ENCODE assay signal across 1 cellular context in genomic region chr11:33377852-33378385, GRCh38.
TF ChIP-seq lines count a peak whose summit lies in the region.

No MANE protein-coding gene starts in this region.

TF ChIP-seq in SK-N-SH, 30 proteins besides CTCF, POLR2A, EP300 and RAD21:
- peak; percentile 35; the same call in 1 of the 2 replicates for TF ChIP-seq JUND (IDR thresholded peaks at IDR 0.05)
- TF ChIP-seq MXI1 (IDR thresholded peaks at IDR 0.05; ENCODE audit: low read depth, low read length) = no peak
- 0 out of 2 replicates have a peak, but pooled peaks have one; percentile 16 for TF ChIP-seq MAX (IDR thresholded peaks at IDR 0.05; ENCODE audit: low read depth)
- TF ChIP-seq RFX5 (IDR thresholded peaks at IDR 0.05; ENCODE audit: low read length) = no peak
- TF ChIP-seq ELF1 (IDR thresholded peaks at IDR 0.05) = no peak
- TF ChIP-seq POLR2AphosphoS5 (IDR thresholded peaks at IDR 0.05; ENCODE audit: low read depth, low read length) = peak; percentile 34; the same call in 1 of the 2 replicates
- TF ChIP-seq PBX3 (IDR thresholded peaks at IDR 0.05) = peak; percentile 28; the same call in 1 of the 2 replicates
- no peak for TF ChIP-seq GABPA (IDR thresholded peaks at IDR 0.05; ENCODE audit: low read depth)
- TF ChIP-seq IRF3 (IDR thresholded peaks at IDR 0.05; ENCODE audit: low read depth, low read length) = no peak
- TF ChIP-seq NFIC (IDR thresholded peaks at IDR 0.05; ENCODE audit: borderline replicate concordance) = peak; percentile 66
- TF ChIP-seq EZH2phosphoT487 (IDR thresholded peaks at IDR 0.05; ENCODE audit: borderline replicate concordance, low read depth) = no peak
- TF ChIP-seq TEAD4 (IDR thresholded peaks at IDR 0.05; ENCODE audit: borderline replicate concordance, insufficient read depth) = 0 out of 2 replicates have a peak, but pooled peaks have one; percentile 24
- no peak for TF ChIP-seq YY1 (IDR thresholded peaks at IDR 0.05; ENCODE audit: low read depth)
- peak; percentile 80 for TF ChIP-seq TCF12 (IDR thresholded peaks at IDR 0.05)
